Comparison of ENCODE assay signal across 13 cellular contexts in the genomic region with DNA sequence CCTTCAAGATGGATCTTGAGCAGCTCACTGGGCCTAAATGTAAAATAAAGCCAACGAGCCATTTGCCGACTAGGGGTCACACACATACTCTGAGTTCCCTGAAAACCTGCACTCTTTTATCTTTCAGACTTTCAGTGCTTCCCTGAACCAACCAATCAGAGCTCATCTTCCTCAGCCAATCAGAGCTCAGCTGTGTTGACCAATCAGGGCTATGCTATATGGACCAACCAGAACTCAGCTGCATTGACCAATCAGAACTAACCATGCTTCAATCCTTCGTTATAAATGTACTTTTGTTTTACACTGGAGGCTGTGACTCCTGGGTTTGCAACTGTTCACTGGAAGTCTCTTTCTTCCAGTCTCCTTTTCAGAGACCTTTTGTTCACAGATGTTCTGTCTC. TPM values are rescaled to one million over a fixed set of nuclear protein-coding genes. Genes with fewer than 3 reads are reported as not detected.
DNase-seq lines count a peak whose midpoint lies in the region; ATAC-seq and TF ChIP-seq lines count a peak whose summit lies in the region.
"Had no signal": no experiment of that assay in that cellular context is flagged by ENCODE, and none has a peak within 500 bp of the region (broad histone marks: within the 10 kb centered on the region; RNA-seq: fewer than 3 reads in every experiment).

No MANE protein-coding gene starts in this region.

- DNase-seq in ACHN (peak; percentile 6), GM03348 (ENCODE audit: low spot score) (peak; percentile 5), OCI-M1 (lab: John Stamatoyannopoulos, UW) (peak; percentile 46), erythroblast (lab: John Stamatoyannopoulos, UW) (peak; percentile 37 to 42), MG63 (no peak), mucosa of descending colon (no peak), Right ventricle myocardium inferior (ENCODE audit: missing footprints) (no peak)
- DNase-seq: activated CD8-positive, alpha-beta memory T cell treated with anti-CD3 and anti-CD28 coated beads for 24 hours; gastrocnemius medialis; NCI-H1436; stimulated activated CD4-positive, alpha-beta T cell treated with anti-CD3 and anti-CD28 coated beads, Interleukin-4, amount 100 ng/mL, for 4 hours had no signal

- no peaks in the 10 kb centered on the region for H3K36me3 ChIP-seq in MG63
- no peaks in the 10 kb centered on the region for H3K36me3 ChIP-seq in mucosa of descending colon (ENCODE audit: low read depth)
- H3K36me3 ChIP-seq: gastrocnemius medialis had no signal

- in situ Hi-C loops in ACHN (cut with HindIII; ENCODE audit: low pct_ligation_motif_present, low pct_unique_long_range_greater_than_20kb, low sequenced_read_pairs), result no loop called here

- H3K9me3 ChIP-seq in MG63 (no peaks in the 10 kb centered on the region), mucosa of descending colon (no peaks in the 10 kb centered on the region)
- H3K9me3 ChIP-seq: gastrocnemius medialis had no signal

- no peak for ATAC-seq in mucosa of descending colon
- no peak for ATAC-seq in Right ventricle myocardium inferior
- no peak for ATAC-seq in GM18511 (IDR thresholded peaks at IDR 0.05; ENCODE audit: unreplicated experiment)
- ATAC-seq: gastrocnemius medialis had no signal

- no peaks in the 10 kb centered on the region for H3K4me1 ChIP-seq in mucosa of descending colon (ENCODE audit: low read depth)

- TF ChIP-seq POLR2A in erythroblast (IDR thresholded peaks at IDR 0.05; ENCODE audit: low read length), result no peak

- H3K4me3 ChIP-seq in MG63 (no peak overlapping the region), mucosa of descending colon (no peak overlapping the region)
- H3K4me3 ChIP-seq: coronary artery, gastrocnemius medialis had no signal

- intact Hi-C loops in mucosa of descending colon (cut with DNase I, micrococcal nuclease), result loop anchor here in 1 of 2 donors (5.0 kb wide), 1 partner anchor 290 kb away; no protein-coding TSS in a partner anchor
- intact Hi-C loops in Right ventricle myocardium inferior (cut with DNase I), result loop anchor here (2.0 kb wide), 1 partner anchor 39 kb away; no protein-coding TSS in a partner anchor

- H3K27me3 ChIP-seq in MG63, result no peaks in the 10 kb centered on the region

- no peak for TF ChIP-seq CTCF in mucosa of descending colon (IDR thresholded peaks at IDR 0.05)

RNA-seq across cellular contexts. Expression of a gene that starts 19.3 kb away (rescaled TPM):
- 4.4 and 6.0 TPM in 2 replicates for total RNA-seq in MG63 (2014; rRNA removed; shearing (Covaris generic); ENCODE audit: low replicate concordance)
- total RNA-seq in mucosa of descending colon (10 to 100 TPM in 1 of 3 donors, 1 to 10 TPM in 2; 7.2 to 18.0 (median 8.5) TPM), Right ventricle myocardium inferior (11.8 TPM)

RNA-seq across cellular contexts. Expression of a gene that starts 25.2 kb away (rescaled TPM):
- not detected in 2 replicates for total RNA-seq in MG63 (2014; rRNA removed; shearing (Covaris generic); ENCODE audit: low replicate concordance)
- total RNA-seq in mucosa of descending colon, result 1 to 10 TPM in 1 of 3 donors, under 1 TPM in 2; 0.14 to 1.0 (median 0.55) TPM
- total RNA-seq in Right ventricle myocardium inferior, result 0.22 TPM
- total RNA-seq: gastrocnemius medialis had no signal

RNA-seq across cellular contexts. Expression of a gene that starts 28.8 kb away (rescaled TPM):
- 12.7 and 13.3 TPM in 2 replicates for total RNA-seq in MG63 (2014; rRNA removed; shearing (Covaris generic); ENCODE audit: low replicate concordance)
- total RNA-seq in mucosa of descending colon (10 to 100 TPM; 18.3 to 22.2 (median 21.9) TPM), Right ventricle myocardium inferior (10.7 TPM)

Comparison
In these comparisons a context has a peak if more than half of its experiments do, and no peak if none do; other contexts are left out.
1. DNase-seq: peak in ACHN (single experiment), GM03348 (single experiment), OCI-M1 (single experiment) and erythroblast (2 of 2); none in MG63 (single experiment), mucosa of descending colon (0 of 3) and Right ventricle myocardium inferior (single experiment).